Comparison of ENCODE assay signal across 2 cellular contexts in the genomic region with DNA sequence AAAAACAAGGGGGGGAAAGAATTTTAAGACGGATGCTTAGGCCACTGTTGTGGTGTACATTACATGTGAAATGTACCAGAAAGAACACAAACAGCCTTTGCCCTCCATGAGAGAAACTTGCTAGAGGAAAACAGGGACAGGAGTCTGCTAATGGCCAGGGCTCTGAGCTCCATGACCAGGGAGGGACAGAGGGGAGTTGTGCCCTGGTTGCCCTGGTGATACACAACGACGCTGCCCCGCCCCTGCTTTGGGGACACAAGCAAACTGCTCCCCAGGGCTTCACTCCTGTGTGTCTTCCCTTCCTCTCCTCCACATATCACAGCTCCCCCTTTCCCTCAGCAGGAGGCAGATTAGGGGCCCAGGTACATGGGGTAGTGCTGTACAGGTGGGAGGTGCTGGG.
TF ChIP-seq lines count a peak whose summit lies in the region.

No MANE protein-coding gene starts in this region.

TF ChIP-seq in GM23338, 12 proteins besides CTCF, POLR2A, EP300 and RAD21 (continues in another document):
- TF ChIP-seq NANOG (IDR thresholded peaks at IDR 0.05; ENCODE audit: borderline replicate concordance) (no peak), STAT1 (IDR thresholded peaks at IDR 0.05; ENCODE audit: unreplicated experiment) (no peak), JUNB (IDR thresholded peaks at IDR 0.05; ENCODE audit: unreplicated experiment) (no peak), EZH2 (IDR thresholded peaks at IDR 0.05; ENCODE audit: low read depth, unreplicated experiment) (no peak), ZNF114 (CRISPR knock-in tag; IDR thresholded peaks at IDR 0.05) (no peak), EZH2phosphoT487 (IDR thresholded peaks at IDR 0.05; ENCODE audit: unreplicated experiment) (no peak), ZNF331 (CRISPR knock-in tag; IDR thresholded peaks at IDR 0.05; ENCODE audit: low read depth) (no peak), POLR2AphosphoS5 (IDR thresholded peaks at IDR 0.05; ENCODE audit: low read depth) (no peak)
- TF ChIP-seq, protein P1, sequence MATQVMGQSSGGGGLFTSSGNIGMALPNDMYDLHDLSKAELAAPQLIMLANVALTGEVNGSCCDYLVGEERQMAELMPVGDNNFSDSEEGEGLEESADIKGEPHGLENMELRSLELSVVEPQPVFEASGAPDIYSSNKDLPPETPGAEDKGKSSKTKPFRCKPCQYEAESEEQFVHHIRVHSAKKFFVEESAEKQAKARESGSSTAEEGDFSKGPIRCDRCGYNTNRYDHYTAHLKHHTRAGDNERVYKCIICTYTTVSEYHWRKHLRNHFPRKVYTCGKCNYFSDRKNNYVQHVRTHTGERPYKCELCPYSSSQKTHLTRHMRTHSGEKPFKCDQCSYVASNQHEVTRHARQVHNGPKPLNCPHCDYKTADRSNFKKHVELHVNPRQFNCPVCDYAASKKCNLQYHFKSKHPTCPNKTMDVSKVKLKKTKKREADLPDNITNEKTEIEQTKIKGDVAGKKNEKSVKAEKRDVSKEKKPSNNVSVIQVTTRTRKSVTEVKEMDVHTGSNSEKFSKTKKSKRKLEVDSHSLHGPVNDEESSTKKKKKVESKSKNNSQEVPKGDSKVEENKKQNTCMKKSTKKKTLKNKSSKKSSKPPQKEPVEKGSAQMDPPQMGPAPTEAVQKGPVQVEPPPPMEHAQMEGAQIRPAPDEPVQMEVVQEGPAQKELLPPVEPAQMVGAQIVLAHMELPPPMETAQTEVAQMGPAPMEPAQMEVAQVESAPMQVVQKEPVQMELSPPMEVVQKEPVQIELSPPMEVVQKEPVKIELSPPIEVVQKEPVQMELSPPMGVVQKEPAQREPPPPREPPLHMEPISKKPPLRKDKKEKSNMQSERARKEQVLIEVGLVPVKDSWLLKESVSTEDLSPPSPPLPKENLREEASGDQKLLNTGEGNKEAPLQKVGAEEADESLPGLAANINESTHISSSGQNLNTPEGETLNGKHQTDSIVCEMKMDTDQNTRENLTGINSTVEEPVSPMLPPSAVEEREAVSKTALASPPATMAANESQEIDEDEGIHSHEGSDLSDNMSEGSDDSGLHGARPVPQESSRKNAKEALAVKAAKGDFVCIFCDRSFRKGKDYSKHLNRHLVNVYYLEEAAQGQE (IDR thresholded peaks at IDR 0.05; ENCODE audit: unreplicated experiment): no peak
- TF ChIP-seq, protein P2, sequence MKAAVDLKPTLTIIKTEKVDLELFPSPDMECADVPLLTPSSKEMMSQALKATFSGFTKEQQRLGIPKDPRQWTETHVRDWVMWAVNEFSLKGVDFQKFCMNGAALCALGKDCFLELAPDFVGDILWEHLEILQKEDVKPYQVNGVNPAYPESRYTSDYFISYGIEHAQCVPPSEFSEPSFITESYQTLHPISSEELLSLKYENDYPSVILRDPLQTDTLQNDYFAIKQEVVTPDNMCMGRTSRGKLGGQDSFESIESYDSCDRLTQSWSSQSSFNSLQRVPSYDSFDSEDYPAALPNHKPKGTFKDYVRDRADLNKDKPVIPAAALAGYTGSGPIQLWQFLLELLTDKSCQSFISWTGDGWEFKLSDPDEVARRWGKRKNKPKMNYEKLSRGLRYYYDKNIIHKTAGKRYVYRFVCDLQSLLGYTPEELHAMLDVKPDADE (IDR thresholded peaks at IDR 0.05): no peak

TF ChIP-seq in H1, 55 proteins besides CTCF, POLR2A, EP300 and RAD21:
- TF ChIP-seq SAP30 (IDR thresholded peaks at IDR 0.05; ENCODE audit: insufficient read depth, insufficient replicate concordance, low read length) (no peak), RNF2 (IDR thresholded peaks at IDR 0.05; ENCODE audit: borderline replicate concordance, low read depth, low read length, missing control alignments, poor library complexity, severe bottlenecking) (no peak), CHD2 (IDR thresholded peaks at IDR 0.05; ENCODE audit: low read length) (no peak), RFX5 (IDR thresholded peaks at IDR 0.05; ENCODE audit: borderline replicate concordance, low read depth, low read length) (no peak), CBX5 (IDR thresholded peaks at IDR 0.05; ENCODE audit: low read depth, low read length) (no peak)
- TF ChIP-seq, protein P3, sequence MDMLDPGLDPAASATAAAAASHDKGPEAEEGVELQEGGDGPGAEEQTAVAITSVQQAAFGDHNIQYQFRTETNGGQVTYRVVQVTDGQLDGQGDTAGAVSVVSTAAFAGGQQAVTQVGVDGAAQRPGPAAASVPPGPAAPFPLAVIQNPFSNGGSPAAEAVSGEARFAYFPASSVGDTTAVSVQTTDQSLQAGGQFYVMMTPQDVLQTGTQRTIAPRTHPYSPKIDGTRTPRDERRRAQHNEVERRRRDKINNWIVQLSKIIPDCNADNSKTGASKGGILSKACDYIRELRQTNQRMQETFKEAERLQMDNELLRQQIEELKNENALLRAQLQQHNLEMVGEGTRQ (IDR thresholded peaks at IDR 0.05; ENCODE audit: low read length): no peak
- TF ChIP-seq, protein P4, sequence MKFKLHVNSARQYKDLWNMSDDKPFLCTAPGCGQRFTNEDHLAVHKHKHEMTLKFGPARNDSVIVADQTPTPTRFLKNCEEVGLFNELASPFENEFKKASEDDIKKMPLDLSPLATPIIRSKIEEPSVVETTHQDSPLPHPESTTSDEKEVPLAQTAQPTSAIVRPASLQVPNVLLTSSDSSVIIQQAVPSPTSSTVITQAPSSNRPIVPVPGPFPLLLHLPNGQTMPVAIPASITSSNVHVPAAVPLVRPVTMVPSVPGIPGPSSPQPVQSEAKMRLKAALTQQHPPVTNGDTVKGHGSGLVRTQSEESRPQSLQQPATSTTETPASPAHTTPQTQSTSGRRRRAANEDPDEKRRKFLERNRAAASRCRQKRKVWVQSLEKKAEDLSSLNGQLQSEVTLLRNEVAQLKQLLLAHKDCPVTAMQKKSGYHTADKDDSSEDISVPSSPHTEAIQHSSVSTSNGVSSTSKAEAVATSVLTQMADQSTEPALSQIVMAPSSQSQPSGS (IDR thresholded peaks at IDR 0.05; ENCODE audit: low read length): no peak
